ENCODE assay signal across 9 cellular contexts in the genomic region with DNA sequence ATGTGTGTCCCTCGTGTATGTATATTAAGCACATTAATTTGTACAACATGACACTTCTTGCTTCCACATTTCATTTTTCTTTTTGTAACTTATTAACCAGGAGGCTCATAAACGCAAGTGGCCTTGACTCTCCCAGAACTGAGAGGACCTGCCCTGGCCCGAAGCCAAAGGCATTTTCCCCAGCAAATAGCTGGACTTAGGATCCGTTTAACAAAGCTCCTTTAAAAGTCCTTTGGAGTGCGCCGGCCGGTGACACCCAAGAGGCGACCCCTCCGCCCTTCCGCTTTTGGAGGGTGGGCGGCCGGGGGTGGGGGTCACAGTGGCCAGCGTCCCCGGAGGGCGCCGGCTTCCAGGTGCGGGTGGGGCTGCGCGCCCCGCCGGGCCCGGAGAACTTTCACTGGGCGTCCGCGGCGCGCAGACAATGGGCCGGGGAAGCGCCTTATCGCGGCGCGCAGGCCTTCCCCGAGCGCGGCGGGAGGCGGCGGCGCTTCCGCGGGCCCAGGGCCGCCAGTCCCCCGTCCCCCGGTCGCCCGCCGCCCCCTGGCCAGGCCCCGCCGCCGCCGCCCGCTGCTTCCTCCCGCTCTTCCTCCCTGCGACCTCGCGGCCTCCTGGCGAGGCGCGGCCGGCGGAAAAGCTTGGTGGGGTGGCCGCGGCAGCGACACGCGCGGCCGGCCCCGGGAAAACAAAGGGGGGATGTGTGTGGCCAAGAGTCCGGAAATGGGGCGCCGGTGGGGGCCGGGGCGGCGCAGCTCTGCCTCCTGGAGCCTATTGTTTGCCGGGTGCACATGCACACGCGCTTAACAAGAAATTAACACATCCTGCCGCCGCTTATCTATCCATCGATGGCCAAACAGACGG.
A peak's percentile ranks its signal among the peaks of the same experiment; 100 is the strongest.
DNase-seq lines count a peak whose midpoint lies in the region; ATAC-seq and TF ChIP-seq lines count a peak whose summit lies in the region.
"Had no signal": no experiment of that assay in that cellular context is flagged by ENCODE, and none has a peak within 500 bp of the region (broad histone marks: within the 10 kb centered on the region; RNA-seq: fewer than 3 reads in every experiment).

No MANE protein-coding gene starts in this region.

- no peaks in the 10 kb centered on the region for H3K9me3 ChIP-seq in thoracic aorta

- no peaks in the 10 kb centered on the region for H3K27me3 ChIP-seq in thoracic aorta (replicated peaks; ENCODE audit: insufficient read depth)

- H3K4me3 ChIP-seq in thoracic aorta, result peak overlapping the region; percentile 69

- ATAC-seq in activated T-cell treated with anti-CD3 and anti-CD28 coated beads, Interleukin-2, amount 50 U/mL, for 4 hours, result no peak
- no peak for ATAC-seq in thoracic aorta (ENCODE audit: insufficient number of reproducible peaks, low FRiP score, low read depth)
- no peak for ATAC-seq in GM18873 (IDR thresholded peaks at IDR 0.05; ENCODE audit: low FRiP score, unreplicated experiment)

- peaks cover 21 to 23% of the 10 kb centered on the region in 2 donors for H3K4me1 ChIP-seq in thoracic aorta (ENCODE audit: control insufficient read depth in 1 of 2, low read depth in 2 of 2)

- peaks cover 42% of the 10 kb centered on the region for H3K27me3 Mint-ChIP-seq in activated T-cell treated with anti-CD3 and anti-CD28 coated beads, Interleukin-2, amount 50 U/mL, for 4 hours (ENCODE audit: low read depth)

- DNase-seq in activated T-cell treated with anti-CD3 and anti-CD28 coated beads for 48 hours (ENCODE audit: low read depth) (peak; percentile 1), dermis microvascular lymphatic vessel endothelial cell (ENCODE audit: low read depth in 2 of 2) (peak; percentile 91 to 99), left kidney (ENCODE audit: low read depth, low spot score) (peak; percentile 89), thoracic aorta (ENCODE audit: low spot score) (no peak), MV-4-11 (lab: John Stamatoyannopoulos, UW) (no peak), DMS79 treated with DMSO at 0.1 percent for 48 hours (lab: John Stamatoyannopoulos, UW) (no peak)
- no peak for DNase-seq in activated T-cell treated with anti-CD3 and anti-CD28 coated beads, Interleukin-2, amount 50 U/mL, for 4 hours

- TF ChIP-seq CTCF in thoracic aorta (IDR thresholded peaks at IDR 0.05), result no peak

- H3K36me3 ChIP-seq in thoracic aorta, result no peaks in the 10 kb centered on the region

- peaks cover 10% of the 10 kb centered on the region for H3K9me3 Mint-ChIP-seq in activated T-cell treated with anti-CD3 and anti-CD28 coated beads, Interleukin-2, amount 50 U/mL, for 4 hours
- H3K9me3 Mint-ChIP-seq: T-helper 1 cell treated with Interleukin-12 subunit alpha and Interleukin-12 subunit beta and Interleukin-4 antibody, amounts not matched to agents 30 μg/mL and 1 μg/mL, for 36 hours had no signal

- no peaks in the 10 kb centered on the region for H3K36me3 Mint-ChIP-seq in activated T-cell treated with anti-CD3 and anti-CD28 coated beads, Interleukin-2, amount 50 U/mL, for 4 hours (ENCODE audit: insufficient read depth)

- no peaks in the 10 kb centered on the region for H3K4me1 Mint-ChIP-seq in activated T-cell treated with anti-CD3 and anti-CD28 coated beads, Interleukin-2, amount 50 U/mL, for 4 hours (ENCODE audit: low read depth)

- peak overlapping the region; percentile 85 to 89 for H3K27ac ChIP-seq in thoracic aorta

- H3K4me3 Mint-ChIP-seq in activated T-cell treated with anti-CD3 and anti-CD28 coated beads, Interleukin-2, amount 50 U/mL, for 4 hours, result no peak overlapping the region
- H3K4me3 Mint-ChIP-seq: T-helper 1 cell treated with Interleukin-12 subunit alpha and Interleukin-12 subunit beta and Interleukin-4 antibody, amounts not matched to agents 30 μg/mL and 1 μg/mL, for 36 hours had no signal

Comparison
In these comparisons a context has a peak if more than half of its experiments do, and no peak if none do; other contexts are left out.
1. DNase-seq: peak in activated T-cell treated with anti-CD3 and anti-CD28 coated beads for 48 hours (single experiment), dermis microvascular lymphatic vessel endothelial cell (2 of 2) and left kidney (single experiment); none in activated T-cell treated with anti-CD3 and anti-CD28 coated beads, Interleukin-2, amount 50 U/mL, for 4 hours (single experiment), thoracic aorta (single experiment), MV-4-11 (single experiment) and DMS79 treated with DMSO at 0.1 percent for 48 hours (single experiment).